11 cellular contexts compared by ENCODE assay signal in genomic region chr9:7117676-7118561, GRCh38.
DNase-seq lines count a peak whose midpoint lies in the region; ATAC-seq and TF ChIP-seq lines count a peak whose summit lies in the region.
"Had no signal": no experiment of that assay in that cellular context is flagged by ENCODE, and none has a peak within 500 bp of the region (broad histone marks: within the 10 kb centered on the region; RNA-seq: fewer than 3 reads in every experiment).

No MANE protein-coding gene starts in this region.

- no TSS peak for BruUV-seq in A673 (replicated peaks; lab: Mats Ljungman, UMichigan)

- CTCF ChIA-PET in A673 (lab: Charles Lee): no interaction called here

- intact Hi-C loops in A673 (cut with micrococcal nuclease; ENCODE audit: unreplicated experiment): no loop called here

- no peaks in the 10 kb centered on the region for H3K4me1 ChIP-seq in A673 (ENCODE audit: insufficient read depth, low read length, poor library complexity, severe bottlenecking)

- no peak for TF ChIP-seq CTCF in A673 (conservative IDR thresholded peaks at IDR 0.05; ENCODE audit: low read depth, low read length)

- no peak overlapping the region for H3K27ac ChIP-seq in A673 (ENCODE audit: low read depth, low read length, poor library complexity, severe bottlenecking)
- H3K27ac ChIP-seq: ascending aorta had no signal

- ATAC-seq in GM21381 (IDR thresholded peaks at IDR 0.05; ENCODE audit: unreplicated experiment) (peak; percentile 40), HG03342 (IDR thresholded peaks at IDR 0.05; ENCODE audit: unreplicated experiment) (peak; percentile 69)
- ATAC-seq: Panc1 had no signal

- POLR2A ChIA-PET in A673 (lab: Charles Lee; ENCODE audit: low non-redundant PET): no interaction called here

- no peaks in the 10 kb centered on the region for H3K36me3 ChIP-seq in A673 (ENCODE audit: insufficient read depth, low read length, poor library complexity, severe bottlenecking)
- H3K36me3 ChIP-seq: ascending aorta had no signal

- peak; percentile 14 for DNase-seq in GM03348 (ENCODE audit: low spot score)
- peak; percentile 3 for DNase-seq in brain pericyte (ENCODE audit: low read depth, low spot score)
- DNase-seq in NCI-H2196 (lab: John Stamatoyannopoulos, UW; ENCODE audit: unreplicated experiment): no peak
- no peak for DNase-seq in SKM-1 treated with dmso at 0.1 percent for 144 hours (lab: John Stamatoyannopoulos, UW; ENCODE audit: unreplicated experiment)
- DNase-seq in A673 (ENCODE audit: low spot score): no peak
- DNase-seq in mesenteric fat pad (ENCODE audit: low spot score): no peak

- no peaks in the 10 kb centered on the region for H3K27me3 ChIP-seq in A673 (replicated peaks; ENCODE audit: insufficient read depth, low read depth, low read length, poor library complexity)
- H3K27me3 ChIP-seq: ascending aorta had no signal

- no peaks in the 10 kb centered on the region for H3K9me3 ChIP-seq in A673 (ENCODE audit: low read depth, low read length, poor library complexity, severe bottlenecking)
- H3K9me3 ChIP-seq: ascending aorta had no signal

- no peak overlapping the region for H3K4me3 ChIP-seq in A673 (ENCODE audit: low read depth, low read length, poor library complexity, severe bottlenecking)
- H3K4me3 ChIP-seq: ascending aorta, lung had no signal

Comparison
In these comparisons a context has a peak if more than half of its experiments do, and no peak if none do; other contexts are left out.
1. DNase-seq: peak in GM03348 (single experiment) and brain pericyte (single experiment); none in NCI-H2196 (single experiment), SKM-1 treated with dmso at 0.1 percent for 144 hours (single experiment), A673 (single experiment) and mesenteric fat pad (single experiment).